8 cellular contexts compared by ENCODE assay signal in genomic region chr15:58182460-58183163, GRCh38. TPM values are rescaled to one million over a fixed set of nuclear protein-coding genes. Genes with fewer than 3 reads are reported as not detected.
DNase-seq lines count a peak whose midpoint lies in the region; ATAC-seq and TF ChIP-seq lines count a peak whose summit lies in the region.

No MANE protein-coding gene starts in this region.

- H3K36me3 Mint-ChIP-seq in activated T-cell treated with anti-CD3 and anti-CD28 coated beads, Interleukin-2, amount 50 U/mL, for 72 hours (ENCODE audit: insufficient read depth in 2 of 2) = no peaks in the 10 kb centered on the region
- no peaks in the 10 kb centered on the region for H3K36me3 Mint-ChIP-seq in glutamatergic neuron (ENCODE audit: unreplicated experiment)

- no peaks in the 10 kb centered on the region for H3K36me3 ChIP-seq in H7 (replicated peaks; ENCODE audit: control insufficient read depth, insufficient read depth, low read length)

- ATAC-seq in activated T-cell treated with anti-CD3 and anti-CD28 coated beads, Interleukin-2, amount 50 U/mL, for 72 hours (replicated peaks in 1 of 2) = peak; percentile 69 to 79
- no peak for ATAC-seq in GM21619 (IDR thresholded peaks at IDR 0.05; ENCODE audit: unreplicated experiment)

- TF ChIP-seq CTCF in glutamatergic neuron (IDR thresholded peaks at IDR 0.05; ENCODE audit: partially characterized antibody, unreplicated experiment) = no peak

- H3K4me3 ChIP-seq in H7 (ENCODE audit: insufficient read depth, low read depth, low read length) = no peak overlapping the region

- H3K4me3 Mint-ChIP-seq in activated T-cell treated with anti-CD3 and anti-CD28 coated beads, Interleukin-2, amount 50 U/mL, for 72 hours = no peak overlapping the region
- H3K4me3 Mint-ChIP-seq in glutamatergic neuron (ENCODE audit: unreplicated experiment) = no peak overlapping the region

- peaks cover 10% of the 10 kb centered on the region for H3K4me1 Mint-ChIP-seq in activated T-cell treated with anti-CD3 and anti-CD28 coated beads, Interleukin-2, amount 50 U/mL, for 72 hours (ENCODE audit: low read depth)
- H3K4me1 Mint-ChIP-seq in glutamatergic neuron (ENCODE audit: low read depth, unreplicated experiment) = no peaks in the 10 kb centered on the region

- H3K9me3 Mint-ChIP-seq in activated T-cell treated with anti-CD3 and anti-CD28 coated beads, Interleukin-2, amount 50 U/mL, for 72 hours = no peaks in the 10 kb centered on the region
- H3K9me3 Mint-ChIP-seq in glutamatergic neuron (ENCODE audit: unreplicated experiment) = no peaks in the 10 kb centered on the region

- no peak overlapping the region for H3K27ac Mint-ChIP-seq in activated T-cell treated with anti-CD3 and anti-CD28 coated beads, Interleukin-2, amount 50 U/mL, for 72 hours
- H3K27ac Mint-ChIP-seq in glutamatergic neuron (ENCODE audit: unreplicated experiment) = no peak overlapping the region

- H3K27me3 ChIP-seq in H7 (ENCODE audit: control insufficient read depth, insufficient read depth, low read length) = no peaks in the 10 kb centered on the region

- peaks cover 35% of the 10 kb centered on the region for H3K27me3 Mint-ChIP-seq in activated T-cell treated with anti-CD3 and anti-CD28 coated beads, Interleukin-2, amount 50 U/mL, for 72 hours (ENCODE audit: low read depth)
- H3K27me3 Mint-ChIP-seq in glutamatergic neuron (ENCODE audit: unreplicated experiment) = no peaks in the 10 kb centered on the region

- DNase-seq in COLO668 (lab: John Stamatoyannopoulos, UW; ENCODE audit: unreplicated experiment) (peak; percentile 55), H7 (peak; percentile 73), NCI-H82 treated with DMSO at 0.1 percent for 48 hours (lab: John Stamatoyannopoulos, UW; ENCODE audit: unreplicated experiment) (peak; percentile 21), glutamatergic neuron (peak; percentile 68), pons (ENCODE audit: low spot score) (peak; percentile 45), activated gamma-delta T cell (lab: John Stamatoyannopoulos, UW) (no peak)
- peak; percentile 31 to 50 for DNase-seq in activated T-cell treated with anti-CD3 and anti-CD28 coated beads, Interleukin-2, amount 50 U/mL, for 72 hours

RNA-seq across cellular contexts. Expression of gene AQP9, which starts 44.4 kb away (rescaled TPM):
- total RNA-seq in H7 (2014; rRNA removed; shearing (Covaris generic)) = not detected in 2 replicates
- under 1 TPM; 0.36 to 0.56 TPM for total RNA-seq in activated T-cell treated with anti-CD3 and anti-CD28 coated beads, Interleukin-2, amount 50 U/mL, for 72 hours
- not detected for total RNA-seq in glutamatergic neuron (ENCODE audit: unreplicated experiment)
